In the genomic region with DNA sequence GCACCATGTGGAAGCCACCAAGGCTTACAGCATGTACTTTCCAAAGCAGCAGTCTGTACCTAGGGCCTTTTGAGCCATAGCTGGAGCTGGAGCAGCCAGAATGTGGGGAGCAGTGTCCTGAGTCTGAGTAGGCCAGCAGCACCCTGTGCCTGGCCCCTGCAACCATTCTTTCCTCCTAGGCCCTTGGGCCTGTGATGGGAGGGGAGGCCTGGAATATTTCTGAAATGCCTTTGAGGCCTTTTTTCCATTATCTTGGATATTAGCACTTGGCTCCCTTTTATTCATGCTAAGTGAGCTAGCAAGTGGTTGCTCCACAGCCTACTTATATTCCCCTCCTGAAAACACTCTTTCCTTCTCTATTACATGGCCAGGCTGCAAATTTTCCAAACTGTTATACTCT, we compare ENCODE assay signal across 18 cellular contexts. TPM values are rescaled to one million over a fixed set of nuclear protein-coding genes. Genes with fewer than 3 reads are reported as not detected.
DNase-seq lines count a peak whose midpoint lies in the region; TF ChIP-seq lines count a peak whose summit lies in the region.
"Had no signal": no experiment of that assay in that cellular context is flagged by ENCODE, and none has a peak within 500 bp of the region (broad histone marks: within the 10 kb centered on the region; RNA-seq: fewer than 3 reads in every experiment).

No MANE protein-coding gene starts in this region.

- H3K9me3 ChIP-seq in HEK293 (ENCODE audit: control insufficient read depth, insufficient read depth, low read depth, low read length) (no peaks in the 10 kb centered on the region), osteoblast (ENCODE audit: low read depth, low read length) (no peaks in the 10 kb centered on the region), suprapubic skin (no peaks in the 10 kb centered on the region)
- H3K9me3 ChIP-seq: A549 had no signal

- peaks cover 3% of the 10 kb centered on the region for H3K9me3 Mint-ChIP-seq in osteocyte (ENCODE audit: unreplicated experiment)
- H3K9me3 Mint-ChIP-seq: CD4-positive, alpha-beta T cell; CD8-positive, alpha-beta T cell had no signal

- no peak overlapping the region for H3K4me2 ChIP-seq in osteoblast (ENCODE audit: insufficient read depth, low read length)
- H3K4me2 ChIP-seq: A549; BLaER1 treated with 17β-estradiol and CSF1 and Interleukin-3, amounts not matched to agents 10 nM and 100 nM had no signal

- peak overlapping the region; percentile 34 for H2AFZ ChIP-seq in osteoblast (ENCODE audit: low read length)

- no peaks in the 10 kb centered on the region for H4K20me1 ChIP-seq in osteoblast (ENCODE audit: insufficient read depth, low read length)
- H4K20me1 ChIP-seq: BLaER1 treated with 17β-estradiol and CSF1 and Interleukin-3, amounts not matched to agents 10 nM and 100 nM had no signal

- H3K27ac ChIP-seq in HEK293 (ENCODE audit: extremely low read depth, low read depth, low read length): no peak overlapping the region
- H3K27ac ChIP-seq in osteoblast (ENCODE audit: low read depth, low read length): peak overlapping the region; percentile 46
- H3K27ac ChIP-seq in suprapubic skin: peak overlapping the region; percentile 22
- H3K27ac ChIP-seq: 22Rv1; A549; BLaER1 treated with 17β-estradiol and CSF1 and Interleukin-3, amounts not matched to agents 10 nM and 100 nM; C4-2B had no signal

- DNase-seq in osteoblast (ENCODE audit: insufficient read length, low spot score, missing footprints) (no peak), suprapubic skin (ENCODE audit: low spot score in 2 of 2) (no peak), NCI-H526 treated with DMSO at 0.1 percent for 48 hours (lab: John Stamatoyannopoulos, UW) (no peak), osteocyte (ENCODE audit: extremely low spot score, unreplicated experiment) (no peak)
- DNase-seq: AML-193; Caco-2; Calu3; CD4-positive, alpha-beta T cell; CD8-positive, alpha-beta T cell; DMS79 treated with DMSO at 0.1 percent for 48 hours; GF-D8 had no signal

- no peak overlapping the region for H3K4me3 Mint-ChIP-seq in osteocyte (ENCODE audit: unreplicated experiment)
- H3K4me3 Mint-ChIP-seq: B cell; CD4-positive, alpha-beta T cell; CD8-positive, alpha-beta T cell had no signal

- H3K4me3 ChIP-seq in HEK293 (ENCODE audit: low read depth, low read length) (no peak overlapping the region), osteoblast (ENCODE audit: insufficient read depth, low read length) (no peak overlapping the region), suprapubic skin (no peak overlapping the region)
- H3K4me3 ChIP-seq: A549; BLaER1 treated with 17β-estradiol and CSF1 and Interleukin-3, amounts not matched to agents 10 nM and 100 nM had no signal

- peaks cover 12% of the 10 kb centered on the region for H3K27me3 Mint-ChIP-seq in osteocyte (ENCODE audit: unreplicated experiment)
- H3K27me3 Mint-ChIP-seq: CD4-positive, alpha-beta T cell had no signal

- TF ChIP-seq CTCF in HEK293 (tag by site-specific recombination; IDR thresholded peaks at IDR 0.05) (no peak), osteoblast (IDR thresholded peaks at IDR 0.05; ENCODE audit: extremely low read depth, low read depth, low read length) (no peak), suprapubic skin (IDR thresholded peaks at IDR 0.05) (no peak), osteocyte (IDR thresholded peaks at IDR 0.05) (no peak)

- H3K4me1 ChIP-seq in HEK293 (ENCODE audit: control insufficient read depth, insufficient read depth, low read length) (no peaks in the 10 kb centered on the region), osteoblast (ENCODE audit: insufficient read depth, low read length) (peaks cover 17% of the 10 kb centered on the region), suprapubic skin (peaks cover 3% of the 10 kb centered on the region)
- H3K4me1 ChIP-seq: A549; BLaER1 treated with 17β-estradiol and CSF1 and Interleukin-3, amounts not matched to agents 10 nM and 100 nM had no signal

- no peak for TF ChIP-seq EP300 in suprapubic skin (IDR thresholded peaks at IDR 0.05)

- TF ChIP-seq POLR2A in suprapubic skin (IDR thresholded peaks at IDR 0.05): no peak

- peaks cover 19% of the 10 kb centered on the region for H3K4me1 Mint-ChIP-seq in osteocyte (ENCODE audit: unreplicated experiment)
- H3K4me1 Mint-ChIP-seq: B cell had no signal

- CTCF ChIA-PET in HEK293 (lab: Yijun Ruan, JAX): no interaction called here

- POLR2A ChIA-PET in HEK293 (lab: Yijun Ruan, JAX): no interaction called here

- no peak overlapping the region for H3K27ac Mint-ChIP-seq in osteocyte (ENCODE audit: unreplicated experiment)
- H3K27ac Mint-ChIP-seq: B cell; CD4-positive, alpha-beta T cell; CD8-positive, alpha-beta T cell had no signal

- H3K36me3 Mint-ChIP-seq in osteocyte (ENCODE audit: unreplicated experiment): no peaks in the 10 kb centered on the region
- H3K36me3 Mint-ChIP-seq: CD8-positive, alpha-beta T cell had no signal

- no peaks in the 10 kb centered on the region for H3K36me3 ChIP-seq in HEK293 (ENCODE audit: control insufficient read depth in 2 of 2, insufficient read depth in 1 of 2, low read length in 2 of 2)
- H3K36me3 ChIP-seq in osteoblast (ENCODE audit: insufficient read depth, low read length): no peaks in the 10 kb centered on the region
- no peaks in the 10 kb centered on the region for H3K36me3 ChIP-seq in suprapubic skin
- H3K36me3 ChIP-seq: BLaER1 treated with 17β-estradiol and CSF1 and Interleukin-3, amounts not matched to agents 10 nM and 100 nM had no signal

- H3K27me3 ChIP-seq in osteoblast (ENCODE audit: insufficient read depth, low read length): no peaks in the 10 kb centered on the region
- H3K27me3 ChIP-seq in suprapubic skin: no peaks in the 10 kb centered on the region

- no peaks in the 10 kb centered on the region for H3K79me2 ChIP-seq in osteoblast (ENCODE audit: insufficient read depth, low read length)

TF ChIP-seq in HEK293, 187 proteins besides CTCF, POLR2A, EP300 and RAD21:
- TF ChIP-seq KLF9 (tag by site-specific recombination; IDR thresholded peaks at IDR 0.05; ENCODE audit: low read depth) (no peak), ZNF585B (tag by site-specific recombination; IDR thresholded peaks at IDR 0.05) (peak; percentile 81)
- TF ChIP-seq, protein P1, sequence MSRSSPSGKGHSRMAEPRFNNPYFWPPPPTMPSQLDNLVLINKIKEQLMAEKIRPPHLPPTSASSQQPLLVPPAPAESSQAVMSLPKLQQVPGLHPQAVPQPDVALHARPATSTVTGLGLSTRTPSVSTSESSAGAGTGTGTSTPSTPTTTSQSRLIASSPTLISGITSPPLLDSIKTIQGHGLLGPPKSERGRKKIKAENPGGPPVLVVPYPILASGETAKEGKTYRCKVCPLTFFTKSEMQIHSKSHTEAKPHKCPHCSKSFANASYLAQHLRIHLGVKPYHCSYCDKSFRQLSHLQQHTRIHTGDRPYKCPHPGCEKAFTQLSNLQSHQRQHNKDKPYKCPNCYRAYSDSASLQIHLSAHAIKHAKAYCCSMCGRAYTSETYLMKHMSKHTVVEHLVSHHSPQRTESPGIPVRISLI (tag by site-specific recombination; IDR thresholded peaks at IDR 0.05): no peak

RNA-seq across cellular contexts. Expression of a gene that starts 28.1 kb away (rescaled TPM):
- total RNA-seq in osteoblast (not detected in 2 replicates), suprapubic skin (not detected), osteocyte (not detected in 2 replicates)
- total RNA-seq: A172; B cell; Caco-2; Calu3; CD4-positive, alpha-beta T cell; CD8-positive, alpha-beta T cell had no signal
